31 cellular contexts compared by ENCODE assay signal in genomic region chr9:108921200-108921599, GRCh38. TPM values are rescaled to one million over a fixed set of nuclear protein-coding genes. Genes with fewer than 3 reads are reported as not detected.
"Had no signal": no experiment of that assay in that cellular context is flagged by ENCODE, and none has a peak within 500 bp of the region (broad histone marks: within the 10 kb centered on the region; RNA-seq: fewer than 3 reads in every experiment).

No MANE protein-coding gene starts in this region.

- H3K4me1 ChIP-seq: stomach, suprapubic skin, testis, tibial artery, tibial nerve, upper lobe of left lung, upper lobe of right lung, uterus, vagina had no signal

- H3K27ac Mint-ChIP-seq: stimulated activated memory B cell treated with anti-CD40 and anti-IgM and Interleukin-4, amounts not matched to agents 10 μg/mL and 1 μg/mL and 100 μg/mL, for 72 hours; stimulated activated naive B cell treated with anti-CD40 and anti-IgM and Interleukin-4, amounts not matched to agents 10 μg/mL and 1 μg/mL and 100 μg/mL, for 72 hours; stimulated activated naive CD8-positive, alpha-beta T cell treated with anti-CD3 and anti-CD28 coated beads, Interleukin-15, Interleukin-2, amounts not matched to agents 100 ng/mL and 50 ng/mL, for 24 hours; type B pancreatic cell had no signal

- H3K36me3 ChIP-seq: uterus had no signal

- H3K4me3 ChIP-seq: stomach, suprapubic skin, testis, thoracic aorta, thyroid gland, tibial artery, tibial nerve, transverse colon, upper lobe of left lung, upper lobe of right lung, uterus, vagina had no signal

- ATAC-seq: stimulated activated memory B cell treated with anti-CD40 and anti-IgM and Interleukin-4, amounts not matched to agents 10 μg/mL and 1 μg/mL and 100 μg/mL, for 72 hours; stimulated activated naive B cell treated with anti-CD40 and anti-IgM and Interleukin-4, amounts not matched to agents 10 μg/mL and 1 μg/mL and 100 μg/mL, for 72 hours; stimulated activated naive CD8-positive, alpha-beta T cell treated with anti-CD3 and anti-CD28 coated beads, Interleukin-15, amount 100 ng/mL, for 72 hours; stimulated activated naive CD8-positive, alpha-beta T cell treated with anti-CD3 and anti-CD28 coated beads, Interleukin-15, Interleukin-2, amounts not matched to agents 100 U/mL and 50 U/mL, for 24 hours; upper lobe of right lung had no signal

- H3K9me3 ChIP-seq: stomach, suprapubic skin, testis, thoracic aorta, thyroid gland, tibial artery, tibial nerve, transverse colon, upper lobe of left lung, upper lobe of right lung, uterus, vagina had no signal

- H3K9me3 Mint-ChIP-seq: stimulated activated memory B cell treated with anti-CD40 and anti-IgM and Interleukin-4, amounts not matched to agents 10 μg/mL and 1 μg/mL and 100 μg/mL, for 72 hours; stimulated activated naive B cell treated with anti-CD40 and anti-IgM and Interleukin-4, amounts not matched to agents 10 μg/mL and 1 μg/mL and 100 μg/mL, for 72 hours; stimulated activated naive CD8-positive, alpha-beta T cell treated with anti-CD3 and anti-CD28 coated beads, Interleukin-15, amount 100 ng/mL, for 72 hours; stimulated activated naive CD8-positive, alpha-beta T cell treated with anti-CD3 and anti-CD28 coated beads, Interleukin-15, Interleukin-2, amounts not matched to agents 100 ng/mL and 50 ng/mL, for 24 hours; type B pancreatic cell had no signal

- H3K4me1 Mint-ChIP-seq: stimulated activated memory B cell treated with anti-CD40 and anti-IgM and Interleukin-4, amounts not matched to agents 10 μg/mL and 1 μg/mL and 100 μg/mL, for 72 hours; stimulated activated naive B cell treated with anti-CD40 and anti-IgM and Interleukin-4, amounts not matched to agents 10 μg/mL and 1 μg/mL and 100 μg/mL, for 72 hours; stimulated activated naive CD8-positive, alpha-beta T cell treated with anti-CD3 and anti-CD28 coated beads, Interleukin-15, amount 100 ng/mL, for 72 hours had no signal

- H3K4me3 Mint-ChIP-seq: stimulated activated memory B cell treated with anti-CD40 and anti-IgM and Interleukin-4, amounts not matched to agents 10 μg/mL and 1 μg/mL and 100 μg/mL, for 72 hours; stimulated activated naive B cell treated with anti-CD40 and anti-IgM and Interleukin-4, amounts not matched to agents 10 μg/mL and 1 μg/mL and 100 μg/mL, for 72 hours; stimulated activated naive CD8-positive, alpha-beta T cell treated with anti-CD3 and anti-CD28 coated beads, Interleukin-15, amount 100 ng/mL, for 72 hours; stimulated activated naive CD8-positive, alpha-beta T cell treated with anti-CD3 and anti-CD28 coated beads, Interleukin-15, Interleukin-2, amounts not matched to agents 100 ng/mL and 50 ng/mL, for 24 hours; type B pancreatic cell had no signal

- DNase-seq: stimulated activated CD4-positive, alpha-beta T cell treated with anti-CD3 and anti-CD28 coated beads, Interleukin-2, amount 100 ng/mL, for 48 hours; stimulated activated CD4-positive, alpha-beta T cell treated with anti-CD3 and anti-CD28 coated beads, Interleukin-4, amount 100 ng/mL, for 1 hour; stimulated activated CD4-positive, alpha-beta T cell treated with anti-CD3 and anti-CD28 coated beads, Interleukin-4, amount 100 ng/mL, for 24 hours; stimulated activated CD4-positive, alpha-beta T cell treated with anti-CD3 and anti-CD28 coated beads, Interleukin-4, amount 100 ng/mL, for 4 hours; stimulated activated CD8-positive, alpha-beta memory T cell treated with anti-CD3 and anti-CD28 coated beads, Interleukin-4, amount 100 ng/mL, for 48 hours; stimulated activated naive B cell treated with anti-CD40 and anti-IgM and Interleukin-4, amounts not matched to agents 10 μg/mL and 1 μg/mL and 100 μg/mL, for 72 hours; stimulated activated naive CD4-positive, alpha-beta T cell; stimulated activated naive CD4-positive, alpha-beta T cell treated with Interleukin-2 at 50 U/mL for 16 hours; stimulated activated naive CD8-positive, alpha-beta T cell treated with anti-CD3 and anti-CD28 coated beads, Interleukin-15, amount 100 ng/mL, for 72 hours; stimulated activated naive CD8-positive, alpha-beta T cell treated with anti-CD3 and anti-CD28 coated beads, Interleukin-15, Interleukin-2, amounts not matched to agents 100 U/mL and 50 U/mL, for 24 hours; stomach; substantia nigra; testis; thyroid gland; tibial artery; transverse colon; trophoblast cell; upper lobe of left lung; upper lobe of right lung; uterus had no signal

RNA-seq across cellular contexts. Expression of gene ACTL7A, which starts 59.1 kb away (rescaled TPM):
- total RNA-seq: stomach, subcutaneous adipose tissue, suprapubic skin, temporal lobe, thoracic aorta, tibial nerve, transverse colon, upper lobe of left lung, upper lobe of right lung, ureter, urinary bladder, uterus, vagina had no signal
